8 cellular contexts compared by ENCODE assay signal in the genomic region with DNA sequence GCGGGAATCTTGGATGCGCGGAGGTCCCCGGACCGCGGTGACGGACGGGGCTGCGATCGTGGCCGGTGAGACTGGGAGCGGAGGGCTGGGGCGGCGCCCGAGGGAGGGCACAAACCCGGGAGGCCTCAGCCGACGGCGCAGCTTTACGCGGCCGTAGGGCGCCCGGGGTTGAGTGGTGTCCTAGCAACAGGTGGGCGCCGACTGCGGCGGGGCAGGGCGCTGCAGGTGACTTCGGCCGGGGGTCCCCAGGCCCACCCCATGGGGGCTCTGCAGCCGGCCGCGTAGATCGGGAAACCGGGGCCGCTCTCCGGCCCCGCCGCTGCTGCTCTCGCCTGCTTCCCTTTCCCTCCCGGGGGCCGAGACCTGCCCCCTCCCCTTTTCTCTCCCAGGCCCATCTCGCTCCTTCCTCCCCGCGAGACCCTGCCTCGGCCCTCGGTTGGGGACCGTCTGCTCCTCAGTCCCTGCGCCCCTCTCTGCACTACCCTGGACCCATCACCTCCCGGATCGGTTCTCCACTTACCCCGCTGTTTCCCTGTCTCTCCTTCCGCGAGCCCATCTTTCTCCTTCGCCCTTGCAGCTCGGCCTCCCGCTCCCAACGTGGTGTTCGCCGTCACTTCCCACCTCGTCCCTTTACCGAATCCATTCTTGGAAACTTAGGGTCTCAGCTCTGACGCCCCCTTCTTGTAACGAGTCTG. TPM values are rescaled to one million over a fixed set of nuclear protein-coding genes. Genes with fewer than 3 reads are reported as not detected.
DNase-seq lines count a peak whose midpoint lies in the region; ATAC-seq and TF ChIP-seq lines count a peak whose summit lies in the region.

No MANE protein-coding gene starts in this region.

- no peak for TF ChIP-seq CTCF in cardiac fibroblast (IDR thresholded peaks at IDR 0.05; ENCODE audit: low read depth, low read length)
- no peak for TF ChIP-seq CTCF in right lobe of liver (IDR thresholded peaks at IDR 0.05)
- TF ChIP-seq CTCF in testis (IDR thresholded peaks at IDR 0.05) = no peak

- WGBS in HUES64 = under 1% methylated on average over 65 of the region's 65 CpGs
- WGBS in right lobe of liver (ENCODE audit: insufficient coverage, low coverage, low lambda C conversion rate, missing lambda C conversion rate) = 9% methylated on average over 24 of the region's 65 CpGs
- WGBS in testis, 2 donors = 2% methylated on average over 53 to 56 of the region's 65 CpGs

- TF ChIP-seq POLR2A in right lobe of liver (IDR thresholded peaks at IDR 0.05) (no peak), testis (IDR thresholded peaks at IDR 0.05) (no peak)

- H3K27ac Mint-ChIP-seq in activated CD4-positive, alpha-beta T cell treated with anti-CD3 and anti-CD28 coated beads, Interleukin-2, amount 10 ng/mL, durations not matched to agents 24 days and 14 days = no peak overlapping the region

- intact Hi-C loops in activated CD4-positive, alpha-beta T cell treated with anti-CD3 and anti-CD28 coated beads, Interleukin-2, amount 10 ng/mL, durations not matched to agents 24 days and 14 days (cut with micrococcal nuclease) = no loop called here
- intact Hi-C loops in right lobe of liver (cut with DNase I) = no loop called here
- intact Hi-C loops in testis (cut with DNase I; ENCODE audit: low total_unique reads) = no loop called here

- peak overlapping the region; percentile 91 for H3K4me3 Mint-ChIP-seq in activated CD4-positive, alpha-beta T cell treated with anti-CD3 and anti-CD28 coated beads, Interleukin-2, amount 10 ng/mL, durations not matched to agents 24 days and 14 days

- DNase-seq in activated CD4-positive, alpha-beta T cell treated with anti-CD3 and anti-CD28 coated beads, Interleukin-2, amount 10 ng/mL, durations not matched to agents 24 days and 14 days = peak; percentile 74
- no peak for DNase-seq in activated CD4-positive, alpha-beta T cell treated with anti-CD3 and anti-CD28 coated beads for 1 hour
- DNase-seq in cardiac fibroblast (ENCODE audit: low read depth in 2 of 2) (no peak), right lobe of liver (peak in 1 of 3 donors; percentile 46), testis (no peak), NCI-H2196 (lab: John Stamatoyannopoulos, UW; ENCODE audit: unreplicated experiment) (no peak)

- H3K36me3 ChIP-seq in HUES64 (ENCODE audit: insufficient read depth, low read length) = no peaks in the 10 kb centered on the region
- no peaks in the 10 kb centered on the region for H3K36me3 ChIP-seq in right lobe of liver
- no peaks in the 10 kb centered on the region for H3K36me3 ChIP-seq in testis (ENCODE audit: low read depth, missing control alignments)

- H3K9ac ChIP-seq in HUES64 (ENCODE audit: low read depth, low read length) = peak overlapping the region; percentile 71

- peak overlapping the region; percentile 85 for H3K4me3 ChIP-seq in HUES64 (ENCODE audit: low read length)
- peak overlapping the region; percentile 21 to 30 for H3K4me3 ChIP-seq in cardiac fibroblast (replicated peaks in 1 of 2; ENCODE audit: low read depth in 2 of 2, low read length in 2 of 2)
- H3K4me3 ChIP-seq in right lobe of liver = peak overlapping the region; percentile 34 to 44 (median 39)
- H3K4me3 ChIP-seq in testis = peak overlapping the region; percentile 36 to 40

- H3K27me3 ChIP-seq in HUES64 (ENCODE audit: insufficient read depth, low read length) (peaks cover 59% of the 10 kb centered on the region), right lobe of liver (peaks cover 0 to 5% of the 10 kb centered on the region in 2 donors), testis (no peaks in the 10 kb centered on the region)

- H3K9me3 ChIP-seq in HUES64 (ENCODE audit: insufficient read depth, low read depth, low read length) (no peaks in the 10 kb centered on the region), right lobe of liver (no peaks in the 10 kb centered on the region), testis (no peaks in the 10 kb centered on the region)

- H3K27ac ChIP-seq in HUES64 (ENCODE audit: low read depth, low read length) (no peak overlapping the region), right lobe of liver (no peak overlapping the region), testis (no peak overlapping the region)

- peaks cover 61% of the 10 kb centered on the region for H3K27me3 Mint-ChIP-seq in activated CD4-positive, alpha-beta T cell treated with anti-CD3 and anti-CD28 coated beads, Interleukin-2, amount 10 ng/mL, durations not matched to agents 24 days and 14 days

- ATAC-seq in right lobe of liver = peak; percentile 58 to 88 (median 76)
- no peak for ATAC-seq in GM18858 (IDR thresholded peaks at IDR 0.05; ENCODE audit: unreplicated experiment)

- peaks cover 25% of the 10 kb centered on the region for H3K4me1 Mint-ChIP-seq in activated CD4-positive, alpha-beta T cell treated with anti-CD3 and anti-CD28 coated beads, Interleukin-2, amount 10 ng/mL, durations not matched to agents 24 days and 14 days

- H3K4me1 ChIP-seq in HUES64 (ENCODE audit: insufficient read depth, low read length) (no peaks in the 10 kb centered on the region), right lobe of liver (peaks cover 0 to 8% (median 0%) of the 10 kb centered on the region in 4 donors), testis (no peaks in the 10 kb centered on the region)

- peaks cover 7% of the 10 kb centered on the region for H3K9me3 Mint-ChIP-seq in activated CD4-positive, alpha-beta T cell treated with anti-CD3 and anti-CD28 coated beads, Interleukin-2, amount 10 ng/mL, durations not matched to agents 24 days and 14 days

- peaks cover 5% of the 10 kb centered on the region for H3K36me3 Mint-ChIP-seq in activated CD4-positive, alpha-beta T cell treated with anti-CD3 and anti-CD28 coated beads, Interleukin-2, amount 10 ng/mL, durations not matched to agents 24 days and 14 days (ENCODE audit: low read depth)

RNA-seq across cellular contexts. Expression of a gene that starts 18.4 kb away (rescaled TPM):
- 22.3 and 23.4 TPM in 2 replicates for total RNA-seq in activated CD4-positive, alpha-beta T cell treated with anti-CD3 and anti-CD28 coated beads, Interleukin-2, amount 10 ng/mL, durations not matched to agents 24 days and 14 days
- polyA plus RNA-seq in HUES64 (2013, experiment 1 of 2) = 8.6 TPM
- 10.6 TPM for polyA plus RNA-seq in HUES64 (2013, experiment 2 of 2)
- total RNA-seq in right lobe of liver = 10 to 100 TPM; 23.1 to 45.9 (median 32.0) TPM
- total RNA-seq in testis = 10 to 100 TPM; 33.8 to 33.9 TPM
- 36.4 TPM for polyA plus RNA-seq in testis (ENCODE audit: insufficient read depth, low read depth, low replicate concordance)

Comparison
In these comparisons a context has a peak if more than half of its experiments do, and no peak if none do; other contexts are left out.
1. H3K4me3 ChIP-seq: peak in every context shown above with its lines; median percentile 85 in HUES64; 39 in right lobe of liver; 38 in testis; 26 in cardiac fibroblast.